11 cellular contexts compared by ENCODE assay signal in genomic region chr2:105886029-105886454, GRCh38.
DNase-seq lines count a peak whose midpoint lies in the region; ATAC-seq and TF ChIP-seq lines count a peak whose summit lies in the region.
"Had no signal": no experiment of that assay in that cellular context is flagged by ENCODE, and none has a peak within 500 bp of the region (broad histone marks: within the 10 kb centered on the region; RNA-seq: fewer than 3 reads in every experiment).

No MANE protein-coding gene starts in this region.

- in situ Hi-C loops in SK-MEL-5 (cut with HindIII; ENCODE audit: low pct_unique_long_range_greater_than_20kb, low sequenced_read_pairs), result no loop called here

- no peak for DNase-seq in CD8-positive, alpha-beta memory T cell
- DNase-seq in SK-MEL-5 (ENCODE audit: low read depth, low spot score) (peak; percentile 10), fibroblast of the aortic adventitia (ENCODE audit: low read depth) (peak; percentile 94), retinal pigment epithelial cell (ENCODE audit: low read depth) (peak; percentile 43), suprapubic skin (ENCODE audit: low spot score in 2 of 2) (no peak), LoVo (ENCODE audit: low spot score) (no peak)
- DNase-seq: stimulated activated CD4-positive, alpha-beta T cell treated with anti-CD3 and anti-CD28 coated beads, Interleukin-12 subunit alpha, Interleukin-12 subunit beta, amount 100 ng/mL, for 4 hours had no signal

- no peak overlapping the region for H3K27ac ChIP-seq in CD8-positive, alpha-beta memory T cell (ENCODE audit: low read depth, low read length)
- H3K27ac ChIP-seq in suprapubic skin, result no peak overlapping the region
- H3K27ac ChIP-seq: SJSA1 had no signal

- peak overlapping the region in 5 of 7 donors; percentile 7 to 63 (median 20) for H3K4me3 Mint-ChIP-seq in CD8-positive, alpha-beta memory T cell

- POLR2A ChIA-PET in CD8-positive, alpha-beta memory T cell (lab: Charles Lee), result no interaction called here

- no peaks in the 10 kb centered on the region for H3K27me3 ChIP-seq in CD8-positive, alpha-beta memory T cell (ENCODE audit: insufficient read depth, low read length, poor library complexity, severe bottlenecking)
- no peaks in the 10 kb centered on the region for H3K27me3 ChIP-seq in suprapubic skin
- H3K27me3 ChIP-seq: SJSA1 had no signal

- WGBS in suprapubic skin, result 27% methylated on average over 1 of the region's 1 CpG

- H3K27ac Mint-ChIP-seq in CD8-positive, alpha-beta memory T cell, result peak overlapping the region; percentile 7 to 90 (median 77)

- TF ChIP-seq POLR2A in suprapubic skin (IDR thresholded peaks at IDR 0.05), result no peak

- H3K36me3 Mint-ChIP-seq in CD8-positive, alpha-beta memory T cell, result peaks cover 13 to 79% (median 29%) of the 10 kb centered on the region in 3 donors

- peaks cover 15% of the 10 kb centered on the region for H3K36me3 ChIP-seq in CD8-positive, alpha-beta memory T cell (ENCODE audit: insufficient read depth, low read length)
- peaks cover 14% of the 10 kb centered on the region for H3K36me3 ChIP-seq in suprapubic skin

- TF ChIP-seq CTCF in fibroblast of the aortic adventitia (IDR thresholded peaks at IDR 0.05; ENCODE audit: insufficient read depth, low read length) (no peak), retinal pigment epithelial cell (conservative IDR thresholded peaks at IDR 0.05; ENCODE audit: low read depth, low read length) (no peak), suprapubic skin (IDR thresholded peaks at IDR 0.05) (no peak)

- peaks cover 0 to 8% (median 2%) of the 10 kb centered on the region in 5 donors for H3K9me3 Mint-ChIP-seq in CD8-positive, alpha-beta memory T cell

- ATAC-seq in HG02763 (IDR thresholded peaks at IDR 0.05; ENCODE audit: unreplicated experiment), result no peak
- ATAC-seq in GM21619 (IDR thresholded peaks at IDR 0.05; ENCODE audit: unreplicated experiment), result no peak

- no peaks in the 10 kb centered on the region for H3K9me3 ChIP-seq in CD8-positive, alpha-beta memory T cell (ENCODE audit: low read length)
- peaks cover 5% of the 10 kb centered on the region for H3K9me3 ChIP-seq in suprapubic skin

- no peaks in the 10 kb centered on the region for H3K27me3 Mint-ChIP-seq in CD8-positive, alpha-beta memory T cell

- H3K4me3 ChIP-seq in CD8-positive, alpha-beta memory T cell (ENCODE audit: low read length), result no peak overlapping the region
- no peak overlapping the region for H3K4me3 ChIP-seq in fibroblast of the aortic adventitia (ENCODE audit: low read depth, low read length)
- no peak overlapping the region for H3K4me3 ChIP-seq in retinal pigment epithelial cell (ENCODE audit: low read length)
- no peak overlapping the region for H3K4me3 ChIP-seq in suprapubic skin
- H3K4me3 ChIP-seq: lung, SJSA1 had no signal

- H3K4me1 Mint-ChIP-seq in CD8-positive, alpha-beta memory T cell, result peaks cover 70 to 86% (median 86%) of the 10 kb centered on the region in 3 donors

- no peak for TF ChIP-seq EP300 in suprapubic skin (IDR thresholded peaks at IDR 0.05)

- H3K4me1 ChIP-seq in CD8-positive, alpha-beta memory T cell (ENCODE audit: insufficient read depth, low read length), result peaks cover 74% of the 10 kb centered on the region
- peaks cover 33% of the 10 kb centered on the region for H3K4me1 ChIP-seq in suprapubic skin
- H3K4me1 ChIP-seq: SJSA1 had no signal

- CTCF ChIA-PET in CD8-positive, alpha-beta memory T cell (lab: Charles Lee), result interaction anchor here (1.2 to 1.5 kb wide), 2 partner anchors 48 to 208 kb away, joined by 4 read pairs; no protein-coding TSS in a partner anchor

Comparison
In these comparisons a context has a peak if more than half of its experiments do, and no peak if none do; other contexts are left out.
1. DNase-seq: peak in SK-MEL-5 (single experiment), fibroblast of the aortic adventitia (single experiment) and retinal pigment epithelial cell (single experiment); none in CD8-positive, alpha-beta memory T cell (0 of 5), suprapubic skin (0 of 2) and LoVo (single experiment).